In genomic region chr17:44221072-44221861, GRCh38 we compare ENCODE assay signal across 8 cellular contexts. TPM values are rescaled to one million over a fixed set of nuclear protein-coding genes. Genes with fewer than 3 reads are reported as not detected.
DNase-seq lines count a peak whose midpoint lies in the region; ATAC-seq, FAIRE-seq and TF ChIP-seq lines count a peak whose summit lies in the region.

No MANE protein-coding gene starts in this region.

- TF ChIP-seq CTCF in glutamatergic neuron (IDR thresholded peaks at IDR 0.05; ENCODE audit: partially characterized antibody, unreplicated experiment) (no peak), neutrophil (IDR thresholded peaks at IDR 0.05) (no peak)

- peaks cover 29% of the 10 kb centered on the region for H3K27me3 ChIP-seq in neutrophil

- H3K4me3 Mint-ChIP-seq in activated naive CD8-positive, alpha-beta T cell = peak overlapping the region; percentile 93
- peak overlapping the region; percentile 94 for H3K4me3 Mint-ChIP-seq in glutamatergic neuron (ENCODE audit: unreplicated experiment)

- peak overlapping the region; percentile 97 for H3K27ac ChIP-seq in neutrophil

- no peak for FAIRE-seq in urothelium cell line (lab: Jason Lieb, UNC)

- no peaks in the 10 kb centered on the region for H3K27me3 Mint-ChIP-seq in activated naive CD8-positive, alpha-beta T cell
- H3K27me3 Mint-ChIP-seq in glutamatergic neuron (ENCODE audit: unreplicated experiment) = peaks cover 18% of the 10 kb centered on the region

- H3K36me3 Mint-ChIP-seq in activated naive CD8-positive, alpha-beta T cell = peaks cover 3% of the 10 kb centered on the region
- H3K36me3 Mint-ChIP-seq in glutamatergic neuron (ENCODE audit: unreplicated experiment) = no peaks in the 10 kb centered on the region

- peak overlapping the region; percentile 72 to 78 for H3K4me3 ChIP-seq in neutrophil (ENCODE audit: low read depth in 1 of 2, low read length in 1 of 2)

- peak overlapping the region; percentile 93 for H3K27ac Mint-ChIP-seq in activated naive CD8-positive, alpha-beta T cell
- peak overlapping the region; percentile 96 for H3K27ac Mint-ChIP-seq in glutamatergic neuron (ENCODE audit: unreplicated experiment)

- ATAC-seq in GM21529 (IDR thresholded peaks at IDR 0.05; ENCODE audit: unreplicated experiment) = no peak

- in situ Hi-C loops in G401 (cut with HindIII; ENCODE audit: low sequenced_read_pairs) = no loop called here

- H3K9me3 Mint-ChIP-seq in activated naive CD8-positive, alpha-beta T cell (ENCODE audit: low read depth) = no peaks in the 10 kb centered on the region
- peaks cover 21% of the 10 kb centered on the region for H3K9me3 Mint-ChIP-seq in glutamatergic neuron (ENCODE audit: unreplicated experiment)

- H3K4me1 Mint-ChIP-seq in activated naive CD8-positive, alpha-beta T cell (ENCODE audit: low read depth) = peaks cover 22% of the 10 kb centered on the region
- H3K4me1 Mint-ChIP-seq in glutamatergic neuron (ENCODE audit: low read depth, unreplicated experiment) = peaks cover 20% of the 10 kb centered on the region

- H3K4me1 ChIP-seq in neutrophil (ENCODE audit: control insufficient read depth in 1 of 2, insufficient read depth in 1 of 2, low read depth in 1 of 2, low read length in 1 of 2) = peaks cover 32 to 35% of the 10 kb centered on the region in 2 experiments

- DNase-seq in G401 (ENCODE audit: low spot score) (peak; percentile 87), NCI-H1048 (lab: John Stamatoyannopoulos, UW) (peak; percentile 37), SK-N-DZ (ENCODE audit: low spot score) (peak; percentile 88), glutamatergic neuron (peak; percentile 92), urothelium cell line (ENCODE audit: low spot score) (peak; percentile 78)

- H3K36me3 ChIP-seq in neutrophil = peaks cover 13% of the 10 kb centered on the region

- H3K9me3 ChIP-seq in neutrophil = no peaks in the 10 kb centered on the region

RNA-seq across cellular contexts. Expression of gene UBTF, which starts 1.8 kb away (rescaled TPM):
- total RNA-seq in G401 (2014; rRNA removed; shearing (Covaris generic)) = 81.4 and 110 TPM in 2 replicates
- polyA plus RNA-seq in SK-N-DZ (2014; cell fraction: cytosol; rRNA removed) = 52.6 and 55.7 TPM in 2 replicates
- polyA plus RNA-seq in SK-N-DZ (2014; cell fraction: nucleus; rRNA removed) = 53.9 and 65.9 TPM in 2 replicates
- 97.6 TPM for total RNA-seq in glutamatergic neuron (ENCODE audit: unreplicated experiment)

RNA-seq across cellular contexts. Expression of gene ATXN7L3, which starts 21.6 kb away (rescaled TPM):
- 53.8 and 68.3 TPM in 2 replicates for total RNA-seq in G401 (2014; rRNA removed; shearing (Covaris generic))
- polyA plus RNA-seq in SK-N-DZ (2014; cell fraction: cytosol; rRNA removed) = 65.3 and 79.4 TPM in 2 replicates
- 83.0 and 87.0 TPM in 2 replicates for polyA plus RNA-seq in SK-N-DZ (2014; cell fraction: nucleus; rRNA removed)
- 146 TPM for total RNA-seq in glutamatergic neuron (ENCODE audit: unreplicated experiment)

RNA-seq across cellular contexts. Expression of gene TMUB2, which starts 34.5 kb away (rescaled TPM):
- total RNA-seq in G401 (2014; rRNA removed; shearing (Covaris generic)) = 27.1 and 34.5 TPM in 2 replicates
- polyA plus RNA-seq in SK-N-DZ (2014; cell fraction: cytosol; rRNA removed) = 29.7 and 31.6 TPM in 2 replicates
- polyA plus RNA-seq in SK-N-DZ (2014; cell fraction: nucleus; rRNA removed) = 48.7 and 55.7 TPM in 2 replicates
- total RNA-seq in glutamatergic neuron (ENCODE audit: unreplicated experiment) = 52.1 TPM

RNA-seq across cellular contexts. Expression of gene SLC4A1, which starts 46.7 kb away (rescaled TPM):
- not detected in 2 replicates for total RNA-seq in G401 (2014; rRNA removed; shearing (Covaris generic))
- polyA plus RNA-seq in SK-N-DZ (2014; cell fraction: cytosol; rRNA removed) = 0.03 TPM in 1 of 2 replicates, not detected in the other
- not detected in 2 replicates for polyA plus RNA-seq in SK-N-DZ (2014; cell fraction: nucleus; rRNA removed)
- total RNA-seq in glutamatergic neuron (ENCODE audit: unreplicated experiment) = not detected

RNA-seq across cellular contexts. Expression of gene ASB16, which starts 50.8 kb away (rescaled TPM):
- not detected in 2 replicates for total RNA-seq in G401 (2014; rRNA removed; shearing (Covaris generic))
- 0.57 TPM in 1 of 2 replicates, not detected in the other for polyA plus RNA-seq in SK-N-DZ (2014; cell fraction: cytosol; rRNA removed)
- 0.16 and 0.39 TPM in 2 replicates for polyA plus RNA-seq in SK-N-DZ (2014; cell fraction: nucleus; rRNA removed)
- not detected for total RNA-seq in glutamatergic neuron (ENCODE audit: unreplicated experiment)

Comparison
In these comparisons a context has a peak if more than half of its experiments do, and no peak if none do; other contexts are left out.
1. DNase-seq: peak in every context shown above with its lines; median percentile 92 in glutamatergic neuron; 88 in SK-N-DZ; 87 in G401; 78 in urothelium cell line; 37 in NCI-H1048.